ENCODE assay signal across 1 cellular context in the genomic region with DNA sequence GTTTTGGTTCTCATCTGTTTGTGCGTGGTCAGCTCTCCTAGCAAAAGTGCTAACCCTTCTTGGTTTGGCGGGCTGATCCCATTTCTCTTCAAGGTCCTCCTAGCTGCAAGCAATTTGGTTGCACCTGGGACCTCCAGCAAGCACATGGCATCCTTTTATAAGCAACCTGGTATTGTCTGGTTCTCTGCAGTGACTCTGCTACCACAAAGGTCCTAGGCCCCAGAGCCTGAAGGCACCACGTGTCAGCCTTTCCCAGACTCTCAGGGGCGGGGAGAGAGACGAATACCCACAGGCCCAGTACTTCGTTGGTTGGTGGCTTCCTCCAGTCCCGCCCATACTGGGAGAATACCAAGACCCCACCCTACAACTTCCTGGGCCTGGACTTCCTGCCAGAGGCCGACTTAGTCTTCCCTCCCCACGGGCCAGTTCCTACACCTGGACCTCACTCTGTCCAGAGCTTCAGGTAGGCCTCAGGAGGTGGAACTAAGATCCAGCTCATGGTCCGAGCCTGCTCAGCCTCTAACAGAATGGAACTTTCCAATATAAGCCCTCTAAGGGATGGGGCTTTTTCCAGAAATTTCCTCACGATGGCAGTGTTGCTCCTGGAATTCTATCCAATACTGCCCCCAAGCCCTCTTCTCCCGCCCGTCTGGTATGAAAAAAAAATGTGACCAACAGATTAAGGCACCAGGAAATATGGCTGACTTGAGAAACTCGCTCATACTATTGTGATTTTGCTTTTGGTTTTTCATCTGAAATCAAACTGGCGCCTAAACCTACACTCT.
A peak's percentile ranks its signal among the peaks of the same experiment; 100 is the strongest.
TF ChIP-seq lines count a peak whose summit lies in the region.

No MANE protein-coding gene starts in this region.

TF ChIP-seq in HepG2, 621 proteins besides CTCF, POLR2A, EP300 and RAD21 (continued from another document and continues in another):
- TF ChIP-seq, protein P1, sequence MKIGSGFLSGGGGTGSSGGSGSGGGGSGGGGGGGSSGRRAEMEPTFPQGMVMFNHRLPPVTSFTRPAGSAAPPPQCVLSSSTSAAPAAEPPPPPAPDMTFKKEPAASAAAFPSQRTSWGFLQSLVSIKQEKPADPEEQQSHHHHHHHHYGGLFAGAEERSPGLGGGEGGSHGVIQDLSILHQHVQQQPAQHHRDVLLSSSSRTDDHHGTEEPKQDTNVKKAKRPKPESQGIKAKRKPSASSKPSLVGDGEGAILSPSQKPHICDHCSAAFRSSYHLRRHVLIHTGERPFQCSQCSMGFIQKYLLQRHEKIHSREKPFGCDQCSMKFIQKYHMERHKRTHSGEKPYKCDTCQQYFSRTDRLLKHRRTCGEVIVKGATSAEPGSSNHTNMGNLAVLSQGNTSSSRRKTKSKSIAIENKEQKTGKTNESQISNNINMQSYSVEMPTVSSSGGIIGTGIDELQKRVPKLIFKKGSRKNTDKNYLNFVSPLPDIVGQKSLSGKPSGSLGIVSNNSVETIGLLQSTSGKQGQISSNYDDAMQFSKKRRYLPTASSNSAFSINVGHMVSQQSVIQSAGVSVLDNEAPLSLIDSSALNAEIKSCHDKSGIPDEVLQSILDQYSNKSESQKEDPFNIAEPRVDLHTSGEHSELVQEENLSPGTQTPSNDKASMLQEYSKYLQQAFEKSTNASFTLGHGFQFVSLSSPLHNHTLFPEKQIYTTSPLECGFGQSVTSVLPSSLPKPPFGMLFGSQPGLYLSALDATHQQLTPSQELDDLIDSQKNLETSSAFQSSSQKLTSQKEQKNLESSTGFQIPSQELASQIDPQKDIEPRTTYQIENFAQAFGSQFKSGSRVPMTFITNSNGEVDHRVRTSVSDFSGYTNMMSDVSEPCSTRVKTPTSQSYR (CRISPR knock-in tag; IDR thresholded peaks at IDR 0.05; ENCODE audit: borderline replicate concordance) = no peak
- TF ChIP-seq TAF15 (IDR thresholded peaks at IDR 0.05; ENCODE audit: low read depth, low read length, poor library complexity, severe bottlenecking) (no peak), ONECUT2 (CRISPR knock-in tag; IDR thresholded peaks at IDR 0.05) (no peak), KLF6 (CRISPR knock-in tag; IDR thresholded peaks at IDR 0.05) (no peak), ARNTL (CRISPR knock-in tag; IDR thresholded peaks at IDR 0.05) (peak; percentile 48; the same call in 1 of the 2 replicates), CCAR2 (optimal IDR thresholded peaks at IDR 0.05; ENCODE audit: low read depth, low read length) (no peak), GTF3A (CRISPR knock-in tag; conservative IDR thresholded peaks at IDR 0.05) (no peak), RXRA (CRISPR knock-in tag; IDR thresholded peaks at IDR 0.05) (no peak), CHCHD3 (CRISPR knock-in tag; IDR thresholded peaks at IDR 0.05) (no peak), HIVEP1 (CRISPR knock-in tag; IDR thresholded peaks at IDR 0.05) (no peak), ZNF567 (CRISPR knock-in tag; IDR thresholded peaks at IDR 0.05; ENCODE audit: borderline replicate concordance) (no peak), ESRRA (CRISPR knock-in tag; IDR thresholded peaks at IDR 0.05; ENCODE audit: low read depth) (no peak), TRIM24 (CRISPR knock-in tag; IDR thresholded peaks at IDR 0.05) (no peak), HOXA9 (CRISPR knock-in tag; IDR thresholded peaks at IDR 0.05; ENCODE audit: borderline replicate concordance) (no peak), ZNF75D (CRISPR knock-in tag; IDR thresholded peaks at IDR 0.05; ENCODE audit: borderline replicate concordance) (no peak), MEIS1 (CRISPR knock-in tag; IDR thresholded peaks at IDR 0.05; ENCODE audit: borderline replicate concordance) (no peak), NFKB2 (CRISPR knock-in tag; IDR thresholded peaks at IDR 0.05; ENCODE audit: borderline replicate concordance) (0 out of 2 replicates have a peak, but pooled peaks have one; percentile 51), ZNF326 (CRISPR knock-in tag; IDR thresholded peaks at IDR 0.05; ENCODE audit: borderline replicate concordance) (no peak), FOXK1 (CRISPR knock-in tag; IDR thresholded peaks at IDR 0.05; ENCODE audit: borderline replicate concordance, low read depth) (no peak), ZNF781 (CRISPR knock-in tag; IDR thresholded peaks at IDR 0.05; ENCODE audit: borderline replicate concordance, not compliant biosample characterization) (no peak)
- TF ChIP-seq, protein P2, sequence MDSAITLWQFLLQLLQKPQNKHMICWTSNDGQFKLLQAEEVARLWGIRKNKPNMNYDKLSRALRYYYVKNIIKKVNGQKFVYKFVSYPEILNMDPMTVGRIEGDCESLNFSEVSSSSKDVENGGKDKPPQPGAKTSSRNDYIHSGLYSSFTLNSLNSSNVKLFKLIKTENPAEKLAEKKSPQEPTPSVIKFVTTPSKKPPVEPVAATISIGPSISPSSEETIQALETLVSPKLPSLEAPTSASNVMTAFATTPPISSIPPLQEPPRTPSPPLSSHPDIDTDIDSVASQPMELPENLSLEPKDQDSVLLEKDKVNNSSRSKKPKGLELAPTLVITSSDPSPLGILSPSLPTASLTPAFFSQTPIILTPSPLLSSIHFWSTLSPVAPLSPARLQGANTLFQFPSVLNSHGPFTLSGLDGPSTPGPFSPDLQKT (CRISPR knock-in tag; IDR thresholded peaks at IDR 0.05; ENCODE audit: borderline replicate concordance) = no peak
- TF ChIP-seq, protein P3, sequence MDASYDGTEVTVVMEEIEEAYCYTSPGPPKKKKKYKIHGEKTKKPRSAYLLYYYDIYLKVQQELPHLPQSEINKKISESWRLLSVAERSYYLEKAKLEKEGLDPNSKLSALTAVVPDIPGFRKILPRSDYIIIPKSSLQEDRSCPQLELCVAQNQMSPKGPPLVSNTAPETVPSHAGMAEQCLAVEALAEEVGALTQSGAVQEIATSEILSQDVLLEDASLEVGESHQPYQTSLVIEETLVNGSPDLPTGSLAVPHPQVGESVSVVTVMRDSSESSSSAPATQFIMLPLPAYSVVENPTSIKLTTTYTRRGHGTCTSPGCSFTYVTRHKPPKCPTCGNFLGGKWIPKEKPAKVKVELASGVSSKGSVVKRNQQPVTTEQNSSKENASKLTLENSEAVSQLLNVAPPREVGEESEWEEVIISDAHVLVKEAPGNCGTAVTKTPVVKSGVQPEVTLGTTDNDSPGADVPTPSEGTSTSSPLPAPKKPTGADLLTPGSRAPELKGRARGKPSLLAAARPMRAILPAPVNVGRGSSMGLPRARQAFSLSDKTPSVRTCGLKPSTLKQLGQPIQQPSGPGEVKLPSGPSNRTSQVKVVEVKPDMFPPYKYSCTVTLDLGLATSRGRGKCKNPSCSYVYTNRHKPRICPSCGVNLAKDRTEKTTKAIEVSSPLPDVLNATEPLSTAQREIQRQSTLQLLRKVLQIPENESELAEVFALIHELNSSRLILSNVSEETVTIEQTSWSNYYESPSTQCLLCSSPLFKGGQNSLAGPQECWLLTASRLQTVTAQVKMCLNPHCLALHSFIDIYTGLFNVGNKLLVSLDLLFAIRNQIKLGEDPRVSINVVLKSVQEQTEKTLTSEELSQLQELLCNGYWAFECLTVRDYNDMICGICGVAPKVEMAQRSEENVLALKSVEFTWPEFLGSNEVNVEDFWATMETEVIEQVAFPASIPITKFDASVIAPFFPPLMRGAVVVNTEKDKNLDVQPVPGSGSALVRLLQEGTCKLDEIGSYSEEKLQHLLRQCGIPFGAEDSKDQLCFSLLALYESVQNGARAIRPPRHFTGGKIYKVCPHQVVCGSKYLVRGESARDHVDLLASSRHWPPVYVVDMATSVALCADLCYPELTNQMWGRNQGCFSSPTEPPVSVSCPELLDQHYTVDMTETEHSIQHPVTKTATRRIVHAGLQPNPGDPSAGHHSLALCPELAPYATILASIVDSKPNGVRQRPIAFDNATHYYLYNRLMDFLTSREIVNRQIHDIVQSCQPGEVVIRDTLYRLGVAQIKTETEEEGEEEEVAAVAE (CRISPR knock-in tag; IDR thresholded peaks at IDR 0.05; ENCODE audit: borderline replicate concordance) = 0 out of 2 replicates have a peak, but pooled peaks have one; percentile 18
- TF ChIP-seq, protein P4, sequence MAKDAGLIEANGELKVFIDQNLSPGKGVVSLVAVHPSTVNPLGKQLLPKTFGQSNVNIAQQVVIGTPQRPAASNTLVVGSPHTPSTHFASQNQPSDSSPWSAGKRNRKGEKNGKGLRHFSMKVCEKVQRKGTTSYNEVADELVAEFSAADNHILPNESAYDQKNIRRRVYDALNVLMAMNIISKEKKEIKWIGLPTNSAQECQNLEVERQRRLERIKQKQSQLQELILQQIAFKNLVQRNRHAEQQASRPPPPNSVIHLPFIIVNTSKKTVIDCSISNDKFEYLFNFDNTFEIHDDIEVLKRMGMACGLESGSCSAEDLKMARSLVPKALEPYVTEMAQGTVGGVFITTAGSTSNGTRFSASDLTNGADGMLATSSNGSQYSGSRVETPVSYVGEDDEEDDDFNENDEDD (CRISPR knock-in tag; IDR thresholded peaks at IDR 0.05; ENCODE audit: borderline replicate concordance) = peak; percentile 71; the same call in 1 of the 2 replicates
- TF ChIP-seq, protein P5, sequence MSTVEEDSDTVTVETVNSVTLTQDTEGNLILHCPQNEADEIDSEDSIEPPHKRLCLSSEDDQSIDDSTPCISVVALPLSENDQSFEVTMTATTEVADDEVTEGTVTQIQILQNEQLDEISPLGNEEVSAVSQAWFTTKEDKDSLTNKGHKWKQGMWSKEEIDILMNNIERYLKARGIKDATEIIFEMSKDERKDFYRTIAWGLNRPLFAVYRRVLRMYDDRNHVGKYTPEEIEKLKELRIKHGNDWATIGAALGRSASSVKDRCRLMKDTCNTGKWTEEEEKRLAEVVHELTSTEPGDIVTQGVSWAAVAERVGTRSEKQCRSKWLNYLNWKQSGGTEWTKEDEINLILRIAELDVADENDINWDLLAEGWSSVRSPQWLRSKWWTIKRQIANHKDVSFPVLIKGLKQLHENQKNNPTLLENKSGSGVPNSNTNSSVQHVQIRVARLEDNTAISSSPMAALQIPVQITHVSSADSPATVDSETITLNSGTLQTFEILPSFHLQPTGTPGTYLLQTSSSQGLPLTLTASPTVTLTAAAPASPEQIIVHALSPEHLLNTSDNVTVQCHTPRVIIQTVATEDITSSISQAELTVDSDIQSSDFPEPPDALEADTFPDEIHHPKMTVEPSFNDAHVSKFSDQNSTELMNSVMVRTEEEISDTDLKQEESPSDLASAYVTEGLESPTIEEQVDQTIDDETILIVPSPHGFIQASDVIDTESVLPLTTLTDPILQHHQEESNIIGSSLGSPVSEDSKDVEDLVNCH (CRISPR knock-in tag; IDR thresholded peaks at IDR 0.05) = no peak
- TF ChIP-seq, protein P6, sequence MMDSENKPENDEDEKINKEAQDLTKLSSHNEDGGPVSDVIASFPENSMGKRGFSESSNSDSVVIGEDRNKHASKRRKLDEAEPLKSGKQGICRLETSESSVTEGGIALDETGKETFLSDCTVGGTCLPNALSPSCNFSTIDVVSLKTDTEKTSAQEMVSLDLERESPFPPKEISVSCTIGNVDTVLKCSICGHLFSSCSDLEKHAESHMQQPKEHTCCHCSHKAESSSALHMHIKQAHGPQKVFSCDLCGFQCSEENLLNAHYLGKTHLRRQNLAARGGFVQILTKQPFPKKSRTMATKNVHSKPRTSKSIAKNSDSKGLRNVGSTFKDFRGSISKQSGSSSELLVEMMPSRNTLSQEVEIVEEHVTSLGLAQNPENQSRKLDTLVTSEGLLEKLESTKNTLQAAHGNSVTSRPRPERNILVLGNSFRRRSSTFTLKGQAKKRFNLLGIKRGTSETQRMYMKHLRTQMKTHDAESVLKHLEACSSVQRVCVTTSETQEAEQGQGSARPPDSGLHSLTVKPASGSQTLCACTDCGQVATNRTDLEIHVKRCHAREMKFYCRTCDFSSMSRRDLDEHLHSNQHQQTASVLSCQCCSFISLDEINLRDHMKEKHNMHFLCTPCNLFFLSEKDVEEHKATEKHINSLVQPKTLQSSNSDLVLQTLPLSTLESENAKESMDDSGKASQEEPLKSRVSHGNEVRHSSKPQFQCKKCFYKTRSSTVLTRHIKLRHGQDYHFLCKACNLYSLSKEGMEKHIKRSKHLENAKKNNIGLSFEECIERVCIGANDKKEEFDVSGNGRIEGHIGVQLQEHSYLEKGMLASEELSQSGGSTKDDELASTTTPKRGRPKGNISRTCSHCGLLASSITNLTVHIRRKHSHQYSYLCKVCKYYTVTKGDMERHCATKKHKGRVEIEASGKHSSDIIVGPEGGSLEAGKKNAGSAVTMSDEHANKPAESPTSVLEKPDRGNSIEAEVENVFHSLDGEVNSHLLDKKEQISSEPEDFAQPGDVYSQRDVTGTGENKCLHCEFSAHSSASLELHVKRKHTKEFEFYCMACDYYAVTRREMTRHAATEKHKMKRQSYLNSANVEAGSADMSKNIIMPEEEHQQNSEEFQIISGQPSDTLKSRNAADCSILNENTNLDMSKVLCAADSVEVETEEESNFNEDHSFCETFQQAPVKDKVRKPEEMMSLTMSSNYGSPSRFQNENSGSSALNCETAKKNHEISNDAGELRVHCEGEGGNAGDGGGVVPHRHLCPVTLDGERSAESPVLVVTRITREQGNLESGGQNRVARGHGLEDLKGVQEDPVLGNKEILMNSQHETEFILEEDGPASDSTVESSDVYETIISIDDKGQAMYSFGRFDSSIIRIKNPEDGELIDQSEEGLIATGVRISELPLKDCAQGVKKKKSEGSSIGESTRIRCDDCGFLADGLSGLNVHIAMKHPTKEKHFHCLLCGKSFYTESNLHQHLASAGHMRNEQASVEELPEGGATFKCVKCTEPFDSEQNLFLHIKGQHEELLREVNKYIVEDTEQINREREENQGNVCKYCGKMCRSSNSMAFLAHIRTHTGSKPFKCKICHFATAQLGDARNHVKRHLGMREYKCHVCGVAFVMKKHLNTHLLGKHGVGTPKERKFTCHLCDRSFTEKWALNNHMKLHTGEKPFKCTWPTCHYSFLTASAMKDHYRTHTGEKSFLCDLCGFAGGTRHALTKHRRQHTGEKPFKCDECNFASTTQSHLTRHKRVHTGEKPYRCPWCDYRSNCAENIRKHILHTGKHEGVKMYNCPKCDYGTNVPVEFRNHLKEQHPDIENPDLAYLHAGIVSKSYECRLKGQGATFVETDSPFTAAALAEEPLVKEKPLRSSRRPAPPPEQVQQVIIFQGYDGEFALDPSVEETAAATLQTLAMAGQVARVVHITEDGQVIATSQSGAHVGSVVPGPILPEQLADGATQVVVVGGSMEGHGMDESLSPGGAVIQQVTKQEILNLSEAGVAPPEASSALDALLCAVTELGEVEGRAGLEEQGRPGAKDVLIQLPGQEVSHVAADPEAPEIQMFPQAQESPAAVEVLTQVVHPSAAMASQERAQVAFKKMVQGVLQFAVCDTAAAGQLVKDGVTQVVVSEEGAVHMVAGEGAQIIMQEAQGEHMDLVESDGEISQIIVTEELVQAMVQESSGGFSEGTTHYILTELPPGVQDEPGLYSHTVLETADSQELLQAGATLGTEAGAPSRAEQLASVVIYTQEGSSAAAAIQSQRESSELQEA (CRISPR knock-in tag; IDR thresholded peaks at IDR 0.05; ENCODE audit: not compliant biosample characterization) = no peak
- TF ChIP-seq, protein P7, sequence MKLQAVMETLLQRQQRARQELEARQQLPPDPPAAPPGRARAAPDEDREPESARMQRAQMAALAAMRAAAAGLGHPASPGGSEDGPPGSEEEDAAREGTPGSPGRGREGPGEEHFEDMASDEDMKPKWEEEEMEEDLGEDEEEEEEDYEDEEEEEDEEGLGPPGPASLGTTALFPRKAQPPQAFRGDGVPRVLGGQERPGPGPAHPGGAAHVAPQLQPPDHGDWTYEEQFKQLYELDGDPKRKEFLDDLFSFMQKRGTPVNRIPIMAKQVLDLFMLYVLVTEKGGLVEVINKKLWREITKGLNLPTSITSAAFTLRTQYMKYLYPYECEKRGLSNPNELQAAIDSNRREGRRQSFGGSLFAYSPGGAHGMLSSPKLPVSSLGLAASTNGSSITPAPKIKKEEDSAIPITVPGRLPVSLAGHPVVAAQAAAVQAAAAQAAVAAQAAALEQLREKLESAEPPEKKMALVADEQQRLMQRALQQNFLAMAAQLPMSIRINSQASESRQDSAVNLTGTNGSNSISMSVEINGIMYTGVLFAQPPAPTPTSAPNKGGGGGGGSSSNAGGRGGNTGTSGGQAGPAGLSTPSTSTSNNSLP (IDR thresholded peaks at IDR 0.05; ENCODE audit: low read depth, low read length) = 0 out of 2 replicates have a peak, but pooled peaks have one; percentile 17
